Comparison of ENCODE assay signal across 11 cellular contexts in genomic region chr5:39403761-39404160, GRCh38. TPM values are rescaled to one million over a fixed set of nuclear protein-coding genes. Genes with fewer than 3 reads are reported as not detected.
"Had no signal": no experiment of that assay in that cellular context is flagged by ENCODE, and none has a peak within 500 bp of the region (broad histone marks: within the 10 kb centered on the region; RNA-seq: fewer than 3 reads in every experiment).

No MANE protein-coding gene starts in this region.

RNA-seq across cellular contexts. Expression of gene C9, which starts 39.5 kb away (rescaled TPM):
- total RNA-seq: stomach, temporal lobe, thoracic aorta, thyroid gland, tibial nerve, transverse colon, upper lobe of right lung, ureter, urinary bladder, uterus, vagina had no signal
- polyA plus RNA-seq: stomach had no signal
